ENCODE assay signal across 10 cellular contexts in the genomic region with DNA sequence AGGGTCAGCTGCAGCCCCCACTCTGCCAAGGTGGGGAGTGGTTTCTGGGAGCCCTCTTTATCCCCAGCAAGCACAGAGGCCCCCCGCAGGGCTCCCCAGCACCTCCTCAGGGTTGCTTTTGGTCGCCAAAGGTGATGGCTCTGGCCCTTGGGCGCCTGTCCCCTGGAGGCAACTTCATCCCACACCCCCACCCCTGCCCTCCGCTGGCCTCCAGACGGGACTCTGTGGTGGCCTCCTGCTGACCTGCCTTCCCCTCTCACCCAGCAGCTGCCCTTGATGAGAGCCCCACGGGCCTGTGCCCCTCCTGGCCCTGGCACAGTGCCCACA. TPM values are rescaled to one million over a fixed set of nuclear protein-coding genes. Genes with fewer than 3 reads are reported as not detected.
DNase-seq lines count a peak whose midpoint lies in the region; ATAC-seq and TF ChIP-seq lines count a peak whose summit lies in the region.
"Had no signal": no experiment of that assay in that cellular context is flagged by ENCODE, and none has a peak within 500 bp of the region (broad histone marks: within the 10 kb centered on the region; RNA-seq: fewer than 3 reads in every experiment).

No MANE protein-coding gene starts in this region.

- H3K4me3 Mint-ChIP-seq in activated CD4-positive, alpha-beta T cell treated with anti-CD3 and anti-CD28 coated beads, Interleukin-2, amount 10 ng/mL, durations not matched to agents 7 days and 5 days = no peak overlapping the region
- H3K4me3 Mint-ChIP-seq: activated naive CD4-positive, alpha-beta T cell treated with anti-CD3 and anti-CD28 coated beads, Interleukin-2, amount 10 ng/mL, durations not matched to agents 7 days and 5 days had no signal

- no peak for DNase-seq in lower lobe of right lung
- no peak for DNase-seq in testis
- DNase-seq in activated CD4-positive, alpha-beta T cell treated with anti-CD3 and anti-CD28 coated beads, Interleukin-2, amount 10 ng/mL, durations not matched to agents 7 days and 5 days = no peak
- DNase-seq in hepatic stellate cell (ENCODE audit: low spot score) = no peak
- DNase-seq: central memory CD4-positive, alpha-beta T cell had no signal

- intact Hi-C loops in lower lobe of right lung (cut with DNase I) = no loop called here
- intact Hi-C loops in testis (cut with DNase I; ENCODE audit: low total_unique reads) = loop anchor here (10.0 kb wide), 1 partner anchor 75 kb away; no protein-coding TSS in a partner anchor

- H3K36me3 Mint-ChIP-seq in activated CD4-positive, alpha-beta T cell treated with anti-CD3 and anti-CD28 coated beads, Interleukin-2, amount 10 ng/mL, durations not matched to agents 7 days and 5 days (ENCODE audit: low read depth) = no peaks in the 10 kb centered on the region
- H3K36me3 Mint-ChIP-seq: activated naive CD4-positive, alpha-beta T cell treated with anti-CD3 and anti-CD28 coated beads, Interleukin-2, amount 10 ng/mL, durations not matched to agents 7 days and 5 days had no signal

- no peaks in the 10 kb centered on the region for H3K27me3 Mint-ChIP-seq in activated CD4-positive, alpha-beta T cell treated with anti-CD3 and anti-CD28 coated beads, Interleukin-2, amount 10 ng/mL, durations not matched to agents 7 days and 5 days
- H3K27me3 Mint-ChIP-seq: activated naive CD4-positive, alpha-beta T cell treated with anti-CD3 and anti-CD28 coated beads, Interleukin-2, amount 10 ng/mL, durations not matched to agents 7 days and 5 days had no signal

- H3K36me3 ChIP-seq in HEK293 (ENCODE audit: control insufficient read depth in 2 of 2, insufficient read depth in 1 of 2, low read length in 2 of 2) (peaks cover 0 to 65% of the 10 kb centered on the region in 2 experiments; a peak in 2 of 3 replicates), lower lobe of right lung (peaks cover 18% of the 10 kb centered on the region), testis (ENCODE audit: low read depth, missing control alignments) (no peaks in the 10 kb centered on the region)

- H3K27ac ChIP-seq in HEK293 (ENCODE audit: extremely low read depth, low read depth, low read length) (no peak overlapping the region), VCaP (peak overlapping the region; percentile 81), lower lobe of right lung (peak overlapping the region; percentile 74), testis (peak overlapping the region; percentile 15 to 36)

- TF ChIP-seq CTCF in HEK293 (tag by site-specific recombination; IDR thresholded peaks at IDR 0.05) (no peak), VCaP (conservative IDR thresholded peaks at IDR 0.05) (no peak), lower lobe of right lung (IDR thresholded peaks at IDR 0.05) (no peak), testis (IDR thresholded peaks at IDR 0.05) (no peak)

- H3K9me3 ChIP-seq in HEK293 (ENCODE audit: control insufficient read depth, insufficient read depth, low read depth, low read length) (no peaks in the 10 kb centered on the region), lower lobe of right lung (no peaks in the 10 kb centered on the region), testis (no peaks in the 10 kb centered on the region)

- WGBS in testis, 2 donors = 40 to 61% methylated on average over 3 to 6 of the region's 6 CpGs

- H3K4me1 Mint-ChIP-seq in activated CD4-positive, alpha-beta T cell treated with anti-CD3 and anti-CD28 coated beads, Interleukin-2, amount 10 ng/mL, durations not matched to agents 7 days and 5 days = peaks cover 5% of the 10 kb centered on the region

- H3K27ac Mint-ChIP-seq in activated CD4-positive, alpha-beta T cell treated with anti-CD3 and anti-CD28 coated beads, Interleukin-2, amount 10 ng/mL, durations not matched to agents 7 days and 5 days = no peak overlapping the region
- H3K27ac Mint-ChIP-seq: activated naive CD4-positive, alpha-beta T cell treated with anti-CD3 and anti-CD28 coated beads, Interleukin-2, amount 10 ng/mL, durations not matched to agents 7 days and 5 days had no signal

- peak in 1 of 2 donors; percentile 0 for ATAC-seq in lower lobe of right lung
- ATAC-seq in HG03196 (IDR thresholded peaks at IDR 0.05; ENCODE audit: unreplicated experiment) = no peak

- no peak for TF ChIP-seq POLR2A in testis (IDR thresholded peaks at IDR 0.05)

- POLR2A ChIA-PET in HEK293 (lab: Yijun Ruan, JAX) = interaction anchor here (0.9 kb wide), 1 partner anchor 11 kb away, joined by 4 read pairs; the partner anchor contains the start of gene WDR90
- POLR2A ChIA-PET in activated CD4-positive, alpha-beta T cell treated with anti-CD3 and anti-CD28 coated beads, Interleukin-2, amount 10 ng/mL, durations not matched to agents 7 days and 5 days (lab: Charles Lee) = no interaction called here

- no peaks in the 10 kb centered on the region for H3K27me3 ChIP-seq in lower lobe of right lung (ENCODE audit: low read depth)
- H3K27me3 ChIP-seq in testis = no peaks in the 10 kb centered on the region

- H3K4me1 ChIP-seq in HEK293 (ENCODE audit: control insufficient read depth, insufficient read depth, low read length) (peaks cover 3% of the 10 kb centered on the region; the same call in 1 of the 2 replicates), lower lobe of right lung (peaks cover 16% of the 10 kb centered on the region), testis (peaks cover 12% of the 10 kb centered on the region)

- H3K9me3 Mint-ChIP-seq in activated CD4-positive, alpha-beta T cell treated with anti-CD3 and anti-CD28 coated beads, Interleukin-2, amount 10 ng/mL, durations not matched to agents 7 days and 5 days = no peaks in the 10 kb centered on the region
- H3K9me3 Mint-ChIP-seq: activated naive CD4-positive, alpha-beta T cell treated with anti-CD3 and anti-CD28 coated beads, Interleukin-2, amount 10 ng/mL, durations not matched to agents 7 days and 5 days had no signal

- CTCF ChIA-PET in HEK293 (lab: Yijun Ruan, JAX) = no interaction called here
- CTCF ChIA-PET in activated CD4-positive, alpha-beta T cell treated with anti-CD3 and anti-CD28 coated beads, Interleukin-2, amount 10 ng/mL, durations not matched to agents 7 days and 5 days (lab: Charles Lee) = interaction anchor here (0.9 kb wide), 1 partner anchor 68 kb away, joined by 5 read pairs; no protein-coding TSS in a partner anchor

- H3K4me3 ChIP-seq in HEK293 (ENCODE audit: low read depth, low read length) (no peak overlapping the region), lower lobe of right lung (no peak overlapping the region), testis (no peak overlapping the region)
- H3K4me3 ChIP-seq: lung had no signal

TF ChIP-seq in HEK293, 187 proteins besides CTCF, POLR2A, EP300 and RAD21 (continues in another document):
- TF ChIP-seq, protein P1, sequence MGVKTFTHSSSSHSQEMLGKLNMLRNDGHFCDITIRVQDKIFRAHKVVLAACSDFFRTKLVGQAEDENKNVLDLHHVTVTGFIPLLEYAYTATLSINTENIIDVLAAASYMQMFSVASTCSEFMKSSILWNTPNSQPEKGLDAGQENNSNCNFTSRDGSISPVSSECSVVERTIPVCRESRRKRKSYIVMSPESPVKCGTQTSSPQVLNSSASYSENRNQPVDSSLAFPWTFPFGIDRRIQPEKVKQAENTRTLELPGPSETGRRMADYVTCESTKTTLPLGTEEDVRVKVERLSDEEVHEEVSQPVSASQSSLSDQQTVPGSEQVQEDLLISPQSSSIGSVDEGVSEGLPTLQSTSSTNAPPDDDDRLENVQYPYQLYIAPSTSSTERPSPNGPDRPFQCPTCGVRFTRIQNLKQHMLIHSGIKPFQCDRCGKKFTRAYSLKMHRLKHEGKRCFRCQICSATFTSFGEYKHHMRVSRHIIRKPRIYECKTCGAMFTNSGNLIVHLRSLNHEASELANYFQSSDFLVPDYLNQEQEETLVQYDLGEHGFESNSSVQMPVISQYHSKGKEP (tag by site-specific recombination; IDR thresholded peaks at IDR 0.05) = no peak
- TF ChIP-seq GLIS1 (tag by site-specific recombination; IDR thresholded peaks at IDR 0.05) (peak; percentile 94), ZIC2 (tag by site-specific recombination; IDR thresholded peaks at IDR 0.05) (peak; percentile 95; the same call in 1 of the 2 replicates)

RNA-seq across cellular contexts. Expression of gene RHOT2, which starts 7.8 kb away (rescaled TPM):
- total RNA-seq in lower lobe of right lung (81.6 TPM), testis (100 to 1,000 TPM; 157 to 176 TPM)
- polyA plus RNA-seq in testis (ENCODE audit: insufficient read depth, low read depth, low replicate concordance) = 77.7 TPM
- 100 to 1,000 TPM; 128 to 150 TPM for total RNA-seq in activated CD4-positive, alpha-beta T cell treated with anti-CD3 and anti-CD28 coated beads, Interleukin-2, amount 10 ng/mL, durations not matched to agents 7 days and 5 days

RNA-seq across cellular contexts. Expression of gene WDR90, which starts 10.9 kb away (rescaled TPM):
- total RNA-seq in lower lobe of right lung = 31.4 TPM
- 100 to 1,000 TPM; 155 to 195 TPM for total RNA-seq in testis
- 102 TPM for polyA plus RNA-seq in testis (ENCODE audit: insufficient read depth, low read depth, low replicate concordance)
- 10 to 100 TPM; 54.9 to 81.6 TPM for total RNA-seq in activated CD4-positive, alpha-beta T cell treated with anti-CD3 and anti-CD28 coated beads, Interleukin-2, amount 10 ng/mL, durations not matched to agents 7 days and 5 days

RNA-seq across cellular contexts. Expression of gene RHBDL1, which starts 15.4 kb away (rescaled TPM):
- total RNA-seq in lower lobe of right lung = 2.0 TPM
- 1 to 10 TPM; 8.5 to 9.8 TPM for total RNA-seq in testis
- polyA plus RNA-seq in testis (ENCODE audit: insufficient read depth, low read depth, low replicate concordance) = 2.1 TPM
- 1 to 10 TPM; 1.5 to 1.7 TPM for total RNA-seq in activated CD4-positive, alpha-beta T cell treated with anti-CD3 and anti-CD28 coated beads, Interleukin-2, amount 10 ng/mL, durations not matched to agents 7 days and 5 days

RNA-seq across cellular contexts. Expression of gene MCRIP2, which starts 18.5 kb away (rescaled TPM):
- 47.7 TPM for total RNA-seq in lower lobe of right lung
- 100 to 1,000 TPM in 1 of 2 donors, 10 to 100 TPM in 1; 83.1 to 134 TPM for total RNA-seq in testis
- 78.2 TPM for polyA plus RNA-seq in testis (ENCODE audit: insufficient read depth, low read depth, low replicate concordance)
- 10 to 100 TPM; 17.3 to 20.2 TPM for total RNA-seq in activated CD4-positive, alpha-beta T cell treated with anti-CD3 and anti-CD28 coated beads, Interleukin-2, amount 10 ng/mL, durations not matched to agents 7 days and 5 days

RNA-seq across cellular contexts. Expression of gene STUB1, which starts 20.1 kb away (rescaled TPM):
- total RNA-seq in lower lobe of right lung (86.0 TPM), testis (100 to 1,000 TPM; 126 to 160 TPM)
- 93.3 TPM for polyA plus RNA-seq in testis (ENCODE audit: insufficient read depth, low read depth, low replicate concordance)
- total RNA-seq in activated CD4-positive, alpha-beta T cell treated with anti-CD3 and anti-CD28 coated beads, Interleukin-2, amount 10 ng/mL, durations not matched to agents 7 days and 5 days = 10 to 100 TPM; 68.7 to 69.7 TPM
